Comparison of ENCODE assay signal across 29 cellular contexts in the genomic region with DNA sequence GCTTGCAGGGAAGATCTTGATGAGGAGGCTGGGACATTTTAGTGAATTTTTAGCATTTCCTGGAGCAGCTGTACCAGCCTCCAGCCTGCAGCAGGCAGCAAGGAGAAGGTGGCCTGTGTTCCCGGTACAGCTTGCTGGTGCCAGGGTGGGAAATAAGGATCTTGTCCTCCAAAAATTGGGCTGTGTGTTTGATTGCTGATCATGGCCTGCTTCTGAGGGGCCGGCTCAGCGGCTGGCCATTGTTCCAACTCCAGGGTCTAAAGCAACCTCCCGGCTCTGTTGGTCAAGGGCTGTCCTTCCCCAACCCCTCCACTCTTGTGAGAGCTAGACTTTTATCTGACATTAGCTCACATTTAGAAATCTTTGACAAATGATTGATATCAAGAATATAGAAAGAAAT. TPM values are rescaled to one million over a fixed set of nuclear protein-coding genes. Genes with fewer than 3 reads are reported as not detected.
"Had no signal": no experiment of that assay in that cellular context is flagged by ENCODE, and none has a peak within 500 bp of the region (broad histone marks: within the 10 kb centered on the region; RNA-seq: fewer than 3 reads in every experiment).

No MANE protein-coding gene starts in this region.

- H3K36me3 ChIP-seq: gastroesophageal sphincter, neural progenitor cell, right atrium auricular region, spleen, vagina had no signal

- H3K36me3 Mint-ChIP-seq: activated naive CD4-positive, alpha-beta T cell treated with anti-CD3 and anti-CD28 coated beads, Interleukin-2, amount 50 U/mL, for 72 hours; naive thymus-derived CD8-positive, alpha-beta T cell had no signal

- H3K9me3 Mint-ChIP-seq: activated CD4-positive, alpha-beta memory T cell treated with anti-CD3 and anti-CD28 coated beads, Interleukin-2, amount 10 ng/mL, durations not matched to agents 7 days and 5 days; activated CD4-positive, alpha-beta T cell treated with anti-CD3 and anti-CD28 coated beads, Interleukin-2, amount 10 ng/mL, durations not matched to agents 7 days and 5 days; activated naive CD4-positive, alpha-beta T cell treated with anti-CD3 and anti-CD28 coated beads, Interleukin-2, amount 50 U/mL, for 72 hours; activated T-cell treated with anti-CD3 and anti-CD28 coated beads, Interleukin-2, amount 50 U/mL, for 24 hours; activated T-helper 17 cell treated with anti-CD3 and anti-CD28 coated beads, Interleukin-2, amount 50 U/mL, for 72 hours; neural progenitor cell; T-helper 1 cell treated with Interleukin-12 subunit alpha and Interleukin-12 subunit beta and Interleukin-4 antibody, amounts not matched to agents 30 μg/mL and 1 μg/mL, for 36 hours had no signal

- H3K4me1 ChIP-seq: testis had no signal

- H2AFZ ChIP-seq: neural progenitor cell had no signal

- H3K4me3 Mint-ChIP-seq: activated CD4-positive, alpha-beta memory T cell treated with anti-CD3 and anti-CD28 coated beads, Interleukin-2, amount 10 ng/mL, durations not matched to agents 7 days and 5 days; activated CD4-positive, alpha-beta T cell treated with anti-CD3 and anti-CD28 coated beads, Interleukin-2, amount 10 ng/mL, durations not matched to agents 7 days and 5 days; activated T-cell treated with anti-CD3 and anti-CD28 coated beads, Interleukin-2, amount 50 U/mL, for 24 hours; activated T-helper 17 cell treated with anti-CD3 and anti-CD28 coated beads, Interleukin-2, amount 50 U/mL, for 72 hours; naive thymus-derived CD8-positive, alpha-beta T cell; neural progenitor cell; T-helper 1 cell treated with Interleukin-12 subunit alpha and Interleukin-12 subunit beta and Interleukin-4 antibody, amounts not matched to agents 30 μg/mL and 1 μg/mL, for 36 hours had no signal

- H3K4me2 ChIP-seq: neural progenitor cell had no signal

- H3K9me3 ChIP-seq: gastroesophageal sphincter, right atrium auricular region, testis, vagina had no signal

- H3K4me3 ChIP-seq: gastroesophageal sphincter, neural progenitor cell, right atrium auricular region, spleen, testis, vagina had no signal

- H3K9ac ChIP-seq: neural progenitor cell had no signal

- DNase-seq: activated CD4-positive, alpha-beta memory T cell treated with anti-CD3 and anti-CD28 coated beads, Interleukin-2, amount 10 ng/mL, durations not matched to agents 7 days and 5 days; activated CD4-positive, alpha-beta T cell treated with anti-CD3 and anti-CD28 coated beads, Interleukin-2, amount 10 ng/mL, durations not matched to agents 7 days and 5 days; activated CD4-positive, CD25-positive, alpha-beta regulatory T cell treated with anti-CD3 and anti-CD28 coated beads, Interleukin-2, amount 50 U/mL, for 72 hours; activated CD8-positive, alpha-beta memory T cell treated with anti-CD3 and anti-CD28 coated beads, Interleukin-2, amount 50 U/mL, for 48 hours; activated T-cell treated with anti-CD3 and anti-CD28 coated beads, Interleukin-2, amount 50 U/mL, for 24 hours; anterior cingulate cortex; effector CD8-positive, alpha-beta T cell; hippocampal formation; left cardiac atrium; left ventricle myocardium superior; naive thymus-derived CD8-positive, alpha-beta T cell; occipital lobe; spleen; stimulated activated naive CD8-positive, alpha-beta T cell treated with anti-CD3 and anti-CD28 coated beads, Interleukin-15, Interleukin-2, amounts not matched to agents 100 U/mL and 50 U/mL, for 24 hours; testis had no signal

- ATAC-seq: activated naive CD4-positive, alpha-beta T cell treated with anti-CD3 and anti-CD28 coated beads, Interleukin-2, amount 50 U/mL, for 72 hours; activated T-helper 17 cell treated with anti-CD3 and anti-CD28 coated beads, Interleukin-2, amount 50 U/mL, for 72 hours; gastroesophageal sphincter; left ventricle myocardium superior; naive thymus-derived CD8-positive, alpha-beta T cell; stimulated activated naive CD8-positive, alpha-beta T cell treated with anti-CD3 and anti-CD28 coated beads, Interleukin-15, Interleukin-2, amounts not matched to agents 100 U/mL and 50 U/mL, for 24 hours had no signal

- H3K27ac ChIP-seq: gastroesophageal sphincter, neural progenitor cell, right atrium auricular region, spleen, testis, vagina had no signal

- H3K27me3 ChIP-seq: right atrium auricular region, testis, vagina had no signal

- H3K27ac Mint-ChIP-seq: activated CD4-positive, alpha-beta memory T cell treated with anti-CD3 and anti-CD28 coated beads, Interleukin-2, amount 10 ng/mL, durations not matched to agents 7 days and 5 days; activated CD4-positive, alpha-beta T cell treated with anti-CD3 and anti-CD28 coated beads, Interleukin-2, amount 10 ng/mL, durations not matched to agents 7 days and 5 days; activated naive CD4-positive, alpha-beta T cell treated with anti-CD3 and anti-CD28 coated beads, Interleukin-2, amount 50 U/mL, for 72 hours; activated T-cell treated with anti-CD3 and anti-CD28 coated beads, Interleukin-2, amount 50 U/mL, for 24 hours; activated T-helper 17 cell treated with anti-CD3 and anti-CD28 coated beads, Interleukin-2, amount 50 U/mL, for 72 hours; naive thymus-derived CD8-positive, alpha-beta T cell; neural progenitor cell; T-helper 1 cell treated with Interleukin-12 subunit alpha and Interleukin-12 subunit beta and Interleukin-4 antibody, amounts not matched to agents 30 μg/mL and 1 μg/mL, for 36 hours had no signal

- H3K4me1 Mint-ChIP-seq: activated CD4-positive, alpha-beta memory T cell treated with anti-CD3 and anti-CD28 coated beads, Interleukin-2, amount 10 ng/mL, durations not matched to agents 7 days and 5 days; activated CD4-positive, alpha-beta T cell treated with anti-CD3 and anti-CD28 coated beads, Interleukin-2, amount 10 ng/mL, durations not matched to agents 7 days and 5 days; activated T-helper 17 cell treated with anti-CD3 and anti-CD28 coated beads, Interleukin-2, amount 50 U/mL, for 72 hours; naive thymus-derived CD8-positive, alpha-beta T cell had no signal

RNA-seq across cellular contexts. Expression of a gene that starts 5.0 kb away (rescaled TPM):
- total RNA-seq: activated CD4-positive, alpha-beta memory T cell treated with anti-CD3 and anti-CD28 coated beads, Interleukin-2, amount 10 ng/mL, durations not matched to agents 7 days and 5 days; activated CD4-positive, alpha-beta T cell treated with anti-CD3 and anti-CD28 coated beads, Interleukin-2, amount 10 ng/mL, durations not matched to agents 7 days and 5 days; activated naive CD4-positive, alpha-beta T cell treated with anti-CD3 and anti-CD28 coated beads, Interleukin-2, amount 50 U/mL, for 72 hours; activated T-helper 17 cell treated with anti-CD3 and anti-CD28 coated beads, Interleukin-2, amount 50 U/mL, for 72 hours; dermis microvascular lymphatic vessel endothelial cell; epithelial cell of proximal tubule; fibroblast of lung; fibroblast of villous mesenchyme; gastroesophageal sphincter; left cardiac atrium; left ventricle myocardium superior; lung microvascular endothelial cell; naive thymus-derived CD8-positive, alpha-beta T cell; pulmonary artery endothelial cell; right atrium auricular region; spleen; vagina had no signal
- polyA plus RNA-seq: fibroblast of lung; keratinocyte; naive thymus-derived CD8-positive, alpha-beta T cell; spleen had no signal

RNA-seq across cellular contexts. Expression of a gene that starts 42.5 kb away (rescaled TPM):
- total RNA-seq: activated CD4-positive, alpha-beta memory T cell treated with anti-CD3 and anti-CD28 coated beads, Interleukin-2, amount 10 ng/mL, durations not matched to agents 7 days and 5 days; activated CD4-positive, alpha-beta T cell treated with anti-CD3 and anti-CD28 coated beads, Interleukin-2, amount 10 ng/mL, durations not matched to agents 7 days and 5 days; epithelial cell of proximal tubule had no signal
- polyA plus RNA-seq: naive thymus-derived CD8-positive, alpha-beta T cell had no signal
